19 cellular contexts compared by ENCODE assay signal in the genomic region with DNA sequence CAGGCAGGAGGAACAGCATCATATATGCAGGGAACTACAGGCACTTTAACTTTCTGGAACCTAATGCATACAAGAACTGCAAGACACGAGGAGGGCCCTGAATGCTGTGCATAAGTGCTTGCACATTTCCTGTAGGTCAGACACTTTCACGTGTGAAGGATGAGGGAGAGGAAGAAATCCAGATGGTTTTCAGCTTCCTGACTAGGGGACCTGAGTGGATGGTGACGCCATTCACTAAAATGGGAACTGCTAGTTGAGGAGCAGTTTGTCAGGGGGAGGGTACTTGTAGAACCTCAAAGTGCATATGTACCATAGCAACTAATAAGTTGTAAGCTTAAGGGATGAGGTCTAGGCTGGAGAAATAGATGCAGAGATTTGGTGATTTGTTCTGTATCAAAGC. TPM values are rescaled to one million over a fixed set of nuclear protein-coding genes. Genes with fewer than 3 reads are reported as not detected.
"Had no signal": no experiment of that assay in that cellular context is flagged by ENCODE, and none has a peak within 500 bp of the region (broad histone marks: within the 10 kb centered on the region; RNA-seq: fewer than 3 reads in every experiment).

No MANE protein-coding gene starts in this region.

- DNase-seq: KG1, MM.1S, MV-4-11, NCI-H1048, NCI-H1105, NCI-H1417, NCI-H1436 treated with DMSO at 0.1 percent for 48 hours, NCI-H1694, NCI-H187 treated with DMSO at 0.1 percent for 48 hours, NCI-H2029 treated with DMSO at 0.1 percent for 48 hours, NCI-H2227 treated with DMSO at 0.1 percent for 48 hours, NCI-H524, NCI-H774, Right ventricle myocardium superior, RPMI8226, SIG-M5 had no signal

RNA-seq across cellular contexts. Expression of a gene that starts 4.8 kb away (rescaled TPM):
- total RNA-seq: M059J, NCI-H460, Right ventricle myocardium superior, SJSA1 had no signal
